ENCODE assay signal across 10 cellular contexts in genomic region chr10:45514283-45515270, GRCh38.
DNase-seq lines count a peak whose midpoint lies in the region; ATAC-seq and TF ChIP-seq lines count a peak whose summit lies in the region.
"Had no signal": no experiment of that assay in that cellular context is flagged by ENCODE, and none has a peak within 500 bp of the region (broad histone marks: within the 10 kb centered on the region; RNA-seq: fewer than 3 reads in every experiment).

No MANE protein-coding gene starts in this region.

- no peaks in the 10 kb centered on the region for H3K27me3 ChIP-seq in PC-3 (ENCODE audit: low read length)
- no peaks in the 10 kb centered on the region for H3K27me3 ChIP-seq in Karpas-422 (ENCODE audit: low read length)

- H3K27ac ChIP-seq in PC-3 (ENCODE audit: low read length) (no peak overlapping the region), Karpas-422 (ENCODE audit: low read length) (no peak overlapping the region)

- no peaks in the 10 kb centered on the region for H3F3A ChIP-seq in PC-3 (ENCODE audit: low read length, unreplicated experiment)

- H3K4me1 ChIP-seq in PC-3 (ENCODE audit: insufficient read depth, low read length) (peaks cover 11% of the 10 kb centered on the region), Karpas-422 (ENCODE audit: low read length) (0 out of 2 replicates have a peak, but pooled peaks cover 5% of the 10 kb centered on the region)

- peaks cover 3% of the 10 kb centered on the region for H3K36me3 Mint-ChIP-seq in progenitor cell of endocrine pancreas (ENCODE audit: insufficient read depth)
- peaks cover 5% of the 10 kb centered on the region for H3K36me3 Mint-ChIP-seq in activated naive CD8-positive, alpha-beta T cell treated with anti-CD3 and anti-CD28 coated beads for 36 hours
- no peaks in the 10 kb centered on the region for H3K36me3 Mint-ChIP-seq in activated T-helper 17 cell treated with anti-CD3 and anti-CD28 coated beads, Interleukin-2, amount 50 U/mL, for 72 hours (ENCODE audit: low read depth)

- no TSS peak for BruUV-seq in PC-3 (replicated peaks; lab: Mats Ljungman, UMichigan)

- H3K4me2 ChIP-seq in PC-3 (ENCODE audit: low read length): no peak overlapping the region
- H3K4me2 ChIP-seq in Karpas-422 (ENCODE audit: low read depth, low read length, poor library complexity, severe bottlenecking): no peak overlapping the region

- no peak for TF ChIP-seq CTCF in PC-3 (conservative IDR thresholded peaks at IDR 0.05; ENCODE audit: low read depth, low read length)
- no peak for TF ChIP-seq CTCF in progenitor cell of endocrine pancreas (IDR thresholded peaks at IDR 0.05; ENCODE audit: unreplicated experiment)

- H3K79me2 ChIP-seq in PC-3 (ENCODE audit: low read length): no peaks in the 10 kb centered on the region
- H3K79me2 ChIP-seq in Karpas-422 (ENCODE audit: low read length): peaks cover 68% of the 10 kb centered on the region

- H3K9me3 ChIP-seq in PC-3 (ENCODE audit: low read length): no peaks in the 10 kb centered on the region
- no peaks in the 10 kb centered on the region for H3K9me3 ChIP-seq in Karpas-422 (ENCODE audit: low read length)

- no peak overlapping the region for H2AFZ ChIP-seq in PC-3 (ENCODE audit: low read length)
- no peak overlapping the region for H2AFZ ChIP-seq in Karpas-422 (ENCODE audit: low read length)

- H3K9me3 Mint-ChIP-seq in progenitor cell of endocrine pancreas (ENCODE audit: low read depth): no peaks in the 10 kb centered on the region
- no peaks in the 10 kb centered on the region for H3K9me3 Mint-ChIP-seq in activated naive CD8-positive, alpha-beta T cell treated with anti-CD3 and anti-CD28 coated beads for 36 hours
- no peaks in the 10 kb centered on the region for H3K9me3 Mint-ChIP-seq in activated T-helper 17 cell treated with anti-CD3 and anti-CD28 coated beads, Interleukin-2, amount 50 U/mL, for 72 hours

- CTCF ChIA-PET in PC-3 (lab: Charles Lee): no interaction called here

- no peak overlapping the region for H3K4me3 ChIP-seq in PC-3 (ENCODE audit: low read length)
- H3K4me3 ChIP-seq in Karpas-422 (ENCODE audit: low read length): no peak overlapping the region

- DNase-seq in EL: peak; percentile 9
- peak; percentile 7 for DNase-seq in PC-3
- peak; percentile 62 for DNase-seq in fibroblast of peridontal ligament (ENCODE audit: extremely low read depth)
- no peak for DNase-seq in progenitor cell of endocrine pancreas (ENCODE audit: low spot score, unreplicated experiment)
- no peak for DNase-seq in activated naive CD8-positive, alpha-beta T cell treated with anti-CD3 and anti-CD28 coated beads for 36 hours
- DNase-seq in Karpas-422: no peak
- DNase-seq: activated T-cell treated with anti-CD3 and anti-CD28 coated beads, Interleukin-2, amount 50 U/mL, for 48 hours; NCI-H2107; nephron progenitor cell had no signal

- intact Hi-C loops in PC-3 (cut with micrococcal nuclease): no loop called here

- no peaks in the 10 kb centered on the region for H3K36me3 ChIP-seq in PC-3 (ENCODE audit: low read depth, low read length)
- H3K36me3 ChIP-seq in Karpas-422 (ENCODE audit: insufficient read depth, low read length): no peaks in the 10 kb centered on the region

- H3K27me3 Mint-ChIP-seq in progenitor cell of endocrine pancreas: no peaks in the 10 kb centered on the region
- H3K27me3 Mint-ChIP-seq in activated naive CD8-positive, alpha-beta T cell treated with anti-CD3 and anti-CD28 coated beads for 36 hours: no peaks in the 10 kb centered on the region
- no peaks in the 10 kb centered on the region for H3K27me3 Mint-ChIP-seq in activated T-helper 17 cell treated with anti-CD3 and anti-CD28 coated beads, Interleukin-2, amount 50 U/mL, for 72 hours

- H4K20me1 ChIP-seq in PC-3 (ENCODE audit: low read length): no peaks in the 10 kb centered on the region
- no peaks in the 10 kb centered on the region for H4K20me1 ChIP-seq in Karpas-422 (ENCODE audit: insufficient read depth, low read depth, low read length)

- no peak overlapping the region for H3K9ac ChIP-seq in PC-3 (ENCODE audit: low read length)
- no peak overlapping the region for H3K9ac ChIP-seq in Karpas-422 (ENCODE audit: low read length)

- peak overlapping the region; percentile 58 for H3K27ac Mint-ChIP-seq in progenitor cell of endocrine pancreas
- no peak overlapping the region for H3K27ac Mint-ChIP-seq in activated naive CD8-positive, alpha-beta T cell treated with anti-CD3 and anti-CD28 coated beads for 36 hours
- no peak overlapping the region for H3K27ac Mint-ChIP-seq in activated T-helper 17 cell treated with anti-CD3 and anti-CD28 coated beads, Interleukin-2, amount 50 U/mL, for 72 hours
- H3K27ac Mint-ChIP-seq: nephron progenitor cell had no signal

- no peak for ATAC-seq in PC-3
- no peak for ATAC-seq in activated T-helper 17 cell treated with anti-CD3 and anti-CD28 coated beads, Interleukin-2, amount 50 U/mL, for 72 hours (replicated peaks)

- H3K9me2 ChIP-seq in PC-3 (replicated peaks; ENCODE audit: low read length) (no peaks in the 10 kb centered on the region), Karpas-422 (replicated peaks; ENCODE audit: insufficient read depth, low read length) (no peaks in the 10 kb centered on the region)

- peaks cover 28% of the 10 kb centered on the region for H3K4me1 Mint-ChIP-seq in progenitor cell of endocrine pancreas (ENCODE audit: low read depth)
- H3K4me1 Mint-ChIP-seq in activated naive CD8-positive, alpha-beta T cell treated with anti-CD3 and anti-CD28 coated beads for 36 hours: peaks cover 18% of the 10 kb centered on the region
- H3K4me1 Mint-ChIP-seq in activated T-helper 17 cell treated with anti-CD3 and anti-CD28 coated beads, Interleukin-2, amount 50 U/mL, for 72 hours: peaks cover 7% of the 10 kb centered on the region

- no peak overlapping the region for H3K4me3 Mint-ChIP-seq in progenitor cell of endocrine pancreas (ENCODE audit: low read depth)
- H3K4me3 Mint-ChIP-seq in activated naive CD8-positive, alpha-beta T cell treated with anti-CD3 and anti-CD28 coated beads for 36 hours: no peak overlapping the region
- no peak overlapping the region for H3K4me3 Mint-ChIP-seq in activated T-helper 17 cell treated with anti-CD3 and anti-CD28 coated beads, Interleukin-2, amount 50 U/mL, for 72 hours
- H3K4me3 Mint-ChIP-seq: nephron progenitor cell had no signal

- POLR2A ChIA-PET in PC-3 (lab: Charles Lee; ENCODE audit: unreplicated experiment): no interaction called here

Comparison
In these comparisons a context has a peak if more than half of its experiments do, and no peak if none do; other contexts are left out.
1. DNase-seq: peak in EL (single experiment), PC-3 (single experiment) and fibroblast of peridontal ligament (single experiment); none in progenitor cell of endocrine pancreas (single experiment), activated naive CD8-positive, alpha-beta T cell treated with anti-CD3 and anti-CD28 coated beads for 36 hours (single experiment) and Karpas-422 (single experiment).